In the genomic region with DNA sequence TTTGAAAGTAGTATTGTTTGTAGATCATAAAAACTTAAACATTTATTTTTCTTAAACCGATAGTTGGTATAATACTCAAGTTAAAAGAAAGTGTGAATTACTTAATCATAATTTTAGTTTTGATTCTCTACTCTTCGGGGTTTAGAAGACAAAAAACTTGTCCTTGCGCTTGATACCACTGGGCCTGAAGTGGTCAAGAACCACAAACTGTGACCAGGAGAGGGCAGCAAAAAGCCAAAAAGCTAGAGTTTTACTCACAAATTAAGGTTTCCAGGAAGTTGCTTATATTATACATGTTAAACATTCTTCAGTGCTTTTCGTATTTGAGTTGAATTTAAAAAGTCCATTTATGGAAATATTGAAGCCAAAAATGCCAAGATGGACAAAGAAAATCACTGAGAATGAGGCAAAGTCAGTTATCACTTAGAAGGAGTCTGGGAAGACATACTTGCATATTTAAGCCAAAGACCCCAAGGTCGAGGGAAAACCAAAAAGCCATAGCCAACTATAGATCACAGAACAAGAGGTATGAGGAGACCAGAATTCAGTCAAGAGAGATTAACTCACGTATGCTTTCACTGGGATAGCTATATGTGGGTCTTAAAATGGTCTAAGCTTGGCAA, we compare ENCODE assay signal across 1 cellular context.
TF ChIP-seq lines count a peak whose summit lies in the region.

No MANE protein-coding gene starts in this region.

TF ChIP-seq in GM23338, 12 proteins besides CTCF, POLR2A, EP300 and RAD21 (continued from another document):
- TF ChIP-seq, protein P1, sequence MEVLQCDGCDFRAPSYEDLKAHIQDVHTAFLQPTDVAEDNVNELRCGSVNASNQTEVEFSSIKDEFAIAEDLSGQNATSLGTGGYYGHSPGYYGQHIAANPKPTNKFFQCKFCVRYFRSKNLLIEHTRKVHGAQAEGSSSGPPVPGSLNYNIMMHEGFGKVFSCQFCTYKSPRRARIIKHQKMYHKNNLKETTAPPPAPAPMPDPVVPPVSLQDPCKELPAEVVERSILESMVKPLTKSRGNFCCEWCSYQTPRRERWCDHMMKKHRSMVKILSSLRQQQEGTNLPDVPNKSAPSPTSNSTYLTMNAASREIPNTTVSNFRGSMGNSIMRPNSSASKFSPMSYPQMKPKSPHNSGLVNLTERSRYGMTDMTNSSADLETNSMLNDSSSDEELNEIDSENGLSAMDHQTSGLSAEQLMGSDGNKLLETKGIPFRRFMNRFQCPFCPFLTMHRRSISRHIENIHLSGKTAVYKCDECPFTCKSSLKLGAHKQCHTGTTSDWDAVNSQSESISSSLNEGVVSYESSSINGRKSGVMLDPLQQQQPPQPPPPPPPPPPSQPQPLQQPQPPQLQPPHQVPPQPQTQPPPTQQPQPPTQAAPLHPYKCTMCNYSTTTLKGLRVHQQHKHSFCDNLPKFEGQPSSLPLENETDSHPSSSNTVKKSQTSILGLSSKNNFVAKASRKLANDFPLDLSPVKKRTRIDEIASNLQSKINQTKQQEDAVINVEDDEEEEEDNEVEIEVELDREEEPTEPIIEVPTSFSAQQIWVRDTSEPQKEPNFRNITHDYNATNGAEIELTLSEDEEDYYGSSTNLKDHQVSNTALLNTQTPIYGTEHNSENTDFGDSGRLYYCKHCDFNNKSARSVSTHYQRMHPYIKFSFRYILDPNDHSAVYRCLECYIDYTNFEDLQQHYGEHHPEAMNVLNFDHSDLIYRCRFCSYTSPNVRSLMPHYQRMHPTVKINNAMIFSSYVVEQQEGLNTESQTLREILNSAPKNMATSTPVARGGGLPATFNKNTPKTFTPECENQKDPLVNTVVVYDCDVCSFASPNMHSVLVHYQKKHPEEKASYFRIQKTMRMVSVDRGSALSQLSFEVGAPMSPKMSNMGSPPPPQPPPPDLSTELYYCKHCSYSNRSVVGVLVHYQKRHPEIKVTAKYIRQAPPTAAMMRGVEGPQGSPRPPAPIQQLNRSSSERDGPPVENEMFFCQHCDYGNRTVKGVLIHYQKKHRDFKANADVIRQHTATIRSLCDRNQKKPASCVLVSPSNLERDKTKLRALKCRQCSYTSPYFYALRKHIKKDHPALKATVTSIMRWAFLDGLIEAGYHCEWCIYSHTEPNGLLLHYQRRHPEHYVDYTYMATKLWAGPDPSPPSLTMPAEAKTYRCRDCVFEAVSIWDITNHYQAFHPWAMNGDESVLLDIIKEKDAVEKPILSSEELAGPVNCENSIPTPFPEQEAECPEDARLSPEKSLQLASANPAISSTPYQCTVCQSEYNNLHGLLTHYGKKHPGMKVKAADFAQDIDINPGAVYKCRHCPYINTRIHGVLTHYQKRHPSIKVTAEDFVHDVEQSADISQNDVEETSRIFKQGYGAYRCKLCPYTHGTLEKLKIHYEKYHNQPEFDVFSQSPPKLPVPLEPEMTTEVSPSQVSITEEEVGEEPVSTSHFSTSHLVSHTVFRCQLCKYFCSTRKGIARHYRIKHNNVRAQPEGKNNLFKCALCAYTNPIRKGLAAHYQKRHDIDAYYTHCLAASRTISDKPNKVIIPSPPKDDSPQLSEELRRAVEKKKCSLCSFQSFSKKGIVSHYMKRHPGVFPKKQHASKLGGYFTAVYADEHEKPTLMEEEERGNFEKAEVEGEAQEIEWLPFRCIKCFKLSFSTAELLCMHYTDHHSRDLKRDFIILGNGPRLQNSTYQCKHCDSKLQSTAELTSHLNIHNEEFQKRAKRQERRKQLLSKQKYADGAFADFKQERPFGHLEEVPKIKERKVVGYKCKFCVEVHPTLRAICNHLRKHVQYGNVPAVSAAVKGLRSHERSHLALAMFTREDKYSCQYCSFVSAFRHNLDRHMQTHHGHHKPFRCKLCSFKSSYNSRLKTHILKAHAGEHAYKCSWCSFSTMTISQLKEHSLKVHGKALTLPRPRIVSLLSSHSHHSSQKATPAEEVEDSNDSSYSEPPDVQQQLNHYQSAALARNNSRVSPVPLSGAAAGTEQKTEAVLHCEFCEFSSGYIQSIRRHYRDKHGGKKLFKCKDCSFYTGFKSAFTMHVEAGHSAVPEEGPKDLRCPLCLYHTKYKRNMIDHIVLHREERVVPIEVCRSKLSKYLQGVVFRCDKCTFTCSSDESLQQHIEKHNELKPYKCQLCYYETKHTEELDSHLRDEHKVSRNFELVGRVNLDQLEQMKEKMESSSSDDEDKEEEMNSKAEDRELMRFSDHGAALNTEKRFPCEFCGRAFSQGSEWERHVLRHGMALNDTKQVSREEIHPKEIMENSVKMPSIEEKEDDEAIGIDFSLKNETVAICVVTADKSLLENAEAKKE (CRISPR knock-in tag; IDR thresholded peaks at IDR 0.05), result no peak
- TF ChIP-seq POLR2AphosphoS5 (IDR thresholded peaks at IDR 0.05; ENCODE audit: low read depth) (no peak), STAT1 (IDR thresholded peaks at IDR 0.05; ENCODE audit: unreplicated experiment) (no peak)
- TF ChIP-seq, protein P2, sequence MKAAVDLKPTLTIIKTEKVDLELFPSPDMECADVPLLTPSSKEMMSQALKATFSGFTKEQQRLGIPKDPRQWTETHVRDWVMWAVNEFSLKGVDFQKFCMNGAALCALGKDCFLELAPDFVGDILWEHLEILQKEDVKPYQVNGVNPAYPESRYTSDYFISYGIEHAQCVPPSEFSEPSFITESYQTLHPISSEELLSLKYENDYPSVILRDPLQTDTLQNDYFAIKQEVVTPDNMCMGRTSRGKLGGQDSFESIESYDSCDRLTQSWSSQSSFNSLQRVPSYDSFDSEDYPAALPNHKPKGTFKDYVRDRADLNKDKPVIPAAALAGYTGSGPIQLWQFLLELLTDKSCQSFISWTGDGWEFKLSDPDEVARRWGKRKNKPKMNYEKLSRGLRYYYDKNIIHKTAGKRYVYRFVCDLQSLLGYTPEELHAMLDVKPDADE (IDR thresholded peaks at IDR 0.05), result no peak
- TF ChIP-seq, protein P3, sequence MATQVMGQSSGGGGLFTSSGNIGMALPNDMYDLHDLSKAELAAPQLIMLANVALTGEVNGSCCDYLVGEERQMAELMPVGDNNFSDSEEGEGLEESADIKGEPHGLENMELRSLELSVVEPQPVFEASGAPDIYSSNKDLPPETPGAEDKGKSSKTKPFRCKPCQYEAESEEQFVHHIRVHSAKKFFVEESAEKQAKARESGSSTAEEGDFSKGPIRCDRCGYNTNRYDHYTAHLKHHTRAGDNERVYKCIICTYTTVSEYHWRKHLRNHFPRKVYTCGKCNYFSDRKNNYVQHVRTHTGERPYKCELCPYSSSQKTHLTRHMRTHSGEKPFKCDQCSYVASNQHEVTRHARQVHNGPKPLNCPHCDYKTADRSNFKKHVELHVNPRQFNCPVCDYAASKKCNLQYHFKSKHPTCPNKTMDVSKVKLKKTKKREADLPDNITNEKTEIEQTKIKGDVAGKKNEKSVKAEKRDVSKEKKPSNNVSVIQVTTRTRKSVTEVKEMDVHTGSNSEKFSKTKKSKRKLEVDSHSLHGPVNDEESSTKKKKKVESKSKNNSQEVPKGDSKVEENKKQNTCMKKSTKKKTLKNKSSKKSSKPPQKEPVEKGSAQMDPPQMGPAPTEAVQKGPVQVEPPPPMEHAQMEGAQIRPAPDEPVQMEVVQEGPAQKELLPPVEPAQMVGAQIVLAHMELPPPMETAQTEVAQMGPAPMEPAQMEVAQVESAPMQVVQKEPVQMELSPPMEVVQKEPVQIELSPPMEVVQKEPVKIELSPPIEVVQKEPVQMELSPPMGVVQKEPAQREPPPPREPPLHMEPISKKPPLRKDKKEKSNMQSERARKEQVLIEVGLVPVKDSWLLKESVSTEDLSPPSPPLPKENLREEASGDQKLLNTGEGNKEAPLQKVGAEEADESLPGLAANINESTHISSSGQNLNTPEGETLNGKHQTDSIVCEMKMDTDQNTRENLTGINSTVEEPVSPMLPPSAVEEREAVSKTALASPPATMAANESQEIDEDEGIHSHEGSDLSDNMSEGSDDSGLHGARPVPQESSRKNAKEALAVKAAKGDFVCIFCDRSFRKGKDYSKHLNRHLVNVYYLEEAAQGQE (IDR thresholded peaks at IDR 0.05; ENCODE audit: unreplicated experiment), result no peak
